In the genomic region with DNA sequence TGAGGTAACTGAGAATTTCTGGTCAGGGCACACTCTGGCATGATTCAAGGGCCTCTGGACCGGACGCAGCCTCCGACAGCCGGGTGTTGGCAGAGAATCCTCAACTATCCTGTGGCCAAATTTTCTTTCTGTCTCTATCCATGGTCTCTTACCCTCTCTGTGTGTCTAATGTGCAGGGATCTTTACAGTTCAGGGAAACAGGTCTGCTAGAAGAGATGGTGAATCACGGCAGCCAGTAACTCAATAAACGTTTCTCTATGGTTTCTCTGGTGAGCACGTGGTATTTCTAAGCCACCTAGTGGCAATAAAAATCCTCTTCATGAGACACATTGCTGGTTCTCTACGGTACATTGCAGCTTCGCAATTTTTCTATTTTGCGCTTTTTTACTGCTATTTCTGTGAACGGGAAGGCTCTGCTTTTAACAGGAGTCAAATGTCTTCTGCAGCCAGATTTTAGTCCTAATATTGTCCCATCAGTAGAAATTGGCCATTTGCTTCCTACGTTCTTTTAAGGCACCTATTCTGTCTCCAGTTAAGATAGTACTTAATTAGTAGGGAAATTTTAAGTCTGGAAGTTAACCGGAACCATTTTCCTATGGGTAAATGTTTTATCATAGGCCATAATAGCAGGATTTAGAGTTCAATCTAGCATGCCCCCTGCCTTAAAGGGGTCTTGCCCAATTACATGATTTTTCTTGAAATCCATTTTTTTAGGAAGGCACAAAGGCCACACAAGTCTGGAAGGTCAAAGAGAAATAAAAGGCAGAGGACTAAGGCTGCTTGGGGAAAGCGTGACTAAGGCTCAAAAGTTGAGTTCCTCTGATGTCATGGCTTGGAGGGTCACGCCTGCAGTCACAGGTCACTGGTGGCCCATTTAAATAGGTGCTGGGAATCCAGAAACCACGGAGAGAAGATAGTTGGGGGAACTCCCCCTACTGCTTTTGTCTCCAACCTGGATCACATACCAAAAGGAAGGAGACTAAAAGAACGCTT, we compare ENCODE assay signal across 8 cellular contexts. TPM values are rescaled to one million over a fixed set of nuclear protein-coding genes. Genes with fewer than 3 reads are reported as not detected.
A peak's percentile ranks its signal among the peaks of the same experiment; 100 is the strongest.
DNase-seq lines count a peak whose midpoint lies in the region; TF ChIP-seq lines count a peak whose summit lies in the region.

No MANE protein-coding gene starts in this region.

- intact Hi-C loops in dorsolateral prefrontal cortex (cut with DNase I) (loop anchor here (5.0 to 10.0 kb wide), 2 partner anchors 66 to 82 kb away; a partner anchor contains a TSS), tibial artery (cut with DNase I; ENCODE audit: low total_unique reads) (no loop called here)

- H3K27ac ChIP-seq in dorsolateral prefrontal cortex (peak overlapping the region in 2 of 59 donors; percentile 29 to 67), mesenchymal stem cell (ENCODE audit: low read length, poor library complexity, severe bottlenecking) (peak overlapping the region; percentile 41), tibial artery (no peak overlapping the region)

- peak overlapping the region in 47 of 59 donors; percentile 3 to 53 (median 31) for H3K4me3 ChIP-seq in dorsolateral prefrontal cortex
- no peak overlapping the region for H3K4me3 ChIP-seq in mesenchymal stem cell (ENCODE audit: insufficient read depth in 1 of 2, low read depth in 1 of 2, low read length in 2 of 2)
- no peak overlapping the region for H3K4me3 ChIP-seq in tibial artery
- H3K4me3 ChIP-seq in MG63, result no peak overlapping the region

- H3K4ac ChIP-seq in mesenchymal stem cell (ENCODE audit: low read depth in 1 of 2, low read length in 2 of 2), result no peak overlapping the region

- no peak overlapping the region for H2BK12ac ChIP-seq in mesenchymal stem cell (ENCODE audit: low read length in 2 of 2)

- no peak overlapping the region for H3K14ac ChIP-seq in mesenchymal stem cell (ENCODE audit: low read length in 2 of 2)

- no peak overlapping the region for H2AFZ ChIP-seq in mesenchymal stem cell (ENCODE audit: low read depth, low read length)

- H3K4me2 ChIP-seq in mesenchymal stem cell (ENCODE audit: low read length, poor library complexity, severe bottlenecking), result no peak overlapping the region

- H3K36me3 ChIP-seq in mesenchymal stem cell (ENCODE audit: control insufficient read depth in 1 of 2, insufficient read depth in 2 of 2, low read depth in 1 of 2, low read length in 2 of 2), result no peaks in the 10 kb centered on the region
- no peaks in the 10 kb centered on the region for H3K36me3 ChIP-seq in tibial artery
- H3K36me3 ChIP-seq in MG63, result no peaks in the 10 kb centered on the region

- no peak overlapping the region for H4K91ac ChIP-seq in mesenchymal stem cell (ENCODE audit: low read length)

- 33% methylated on average over 16 of the region's 17 CpGs for WGBS in mesenchymal stem cell

- no peak overlapping the region for H3K23ac ChIP-seq in mesenchymal stem cell (ENCODE audit: low read length in 2 of 2)

- peak; percentile 56 to 90 (median 76) for TF ChIP-seq CTCF in dorsolateral prefrontal cortex (IDR thresholded peaks at IDR 0.05 in 54 of 56, conservative IDR thresholded peaks at IDR 0.05 in 2 of 56; ENCODE audit: low read depth in 1 of 56, partially characterized antibody in 56 of 56)
- peak; percentile 44 to 67 for TF ChIP-seq CTCF in tibial artery (IDR thresholded peaks at IDR 0.05)

- H3K27me3 ChIP-seq in dorsolateral prefrontal cortex, result no peaks in the 10 kb centered on the region
- peaks cover 0 to 14% of the 10 kb centered on the region in 2 experiments for H3K27me3 ChIP-seq in mesenchymal stem cell (ENCODE audit: control insufficient read depth in 1 of 2, insufficient read depth in 1 of 2, low read length in 2 of 2)
- no peaks in the 10 kb centered on the region for H3K27me3 ChIP-seq in tibial artery
- no peaks in the 10 kb centered on the region for H3K27me3 ChIP-seq in MG63

- peak overlapping the region; percentile 3 for H2AK5ac ChIP-seq in mesenchymal stem cell (ENCODE audit: low read length, severe bottlenecking)

- H2BK15ac ChIP-seq in mesenchymal stem cell (ENCODE audit: low read depth, poor library complexity, severe bottlenecking), result no peak overlapping the region

- H2BK5ac ChIP-seq in mesenchymal stem cell (ENCODE audit: low read depth, low read length, poor library complexity, severe bottlenecking), result no peak overlapping the region

- no peak overlapping the region for H4K8ac ChIP-seq in mesenchymal stem cell (ENCODE audit: low read length)

- H3K4me1 ChIP-seq in mesenchymal stem cell (ENCODE audit: control insufficient read depth, insufficient read depth, low read depth, low read length) (peaks cover 5% of the 10 kb centered on the region), tibial artery (no peaks in the 10 kb centered on the region)

- H3K9me3 ChIP-seq in mesenchymal stem cell (ENCODE audit: control insufficient read depth, low read length) (no peaks in the 10 kb centered on the region), tibial artery (no peaks in the 10 kb centered on the region), MG63 (no peaks in the 10 kb centered on the region; the same call in 1 of the 2 replicates)

- no peak overlapping the region for H3K18ac ChIP-seq in mesenchymal stem cell (ENCODE audit: low read depth in 1 of 2, low read length in 2 of 2)

- no peaks in the 10 kb centered on the region for H3K79me1 ChIP-seq in mesenchymal stem cell (replicated peaks; ENCODE audit: low read length, poor library complexity, severe bottlenecking)

- no peak overlapping the region for H2BK120ac ChIP-seq in mesenchymal stem cell (ENCODE audit: low read depth, low read length)

- peak overlapping the region; percentile 5 for H3K9ac ChIP-seq in mesenchymal stem cell (ENCODE audit: low read length)

- DNase-seq in NCI-H510A treated with DMSO at 0.1 percent for 48 hours (lab: John Stamatoyannopoulos, UW) (peak; percentile 78), NCI-H510A (lab: John Stamatoyannopoulos, UW) (no peak), HT-29 (ENCODE audit: low spot score) (peak; percentile 84), T follicular helper cell (ENCODE audit: low read depth) (peak; percentile 26), dorsolateral prefrontal cortex (peak in 2 of 10 donors; percentile 11 to 49), mesenchymal stem cell (peak; percentile 82), tibial artery (no peak), MG63 (no peak)

RNA-seq across cellular contexts. Expression of a gene that starts 31.5 kb away (rescaled TPM):
- total RNA-seq in HT-29 (2014; rRNA removed; shearing (Covaris generic)), result 35.2 and 42.5 TPM in 2 replicates
- total RNA-seq in dorsolateral prefrontal cortex, result 10 to 100 TPM; 10.1 to 29.5 (median 18.0) TPM
- 326 TPM for polyA plus RNA-seq in mesenchymal stem cell (2013, experiment 1 of 2)
- 319 TPM for polyA plus RNA-seq in mesenchymal stem cell (2013, experiment 2 of 2)
- total RNA-seq in MG63 (2014; rRNA removed; shearing (Covaris generic); ENCODE audit: low replicate concordance), result 0.36 and 0.64 TPM in 2 replicates

RNA-seq across cellular contexts. Expression of a gene that starts 35.3 kb away (rescaled TPM):
- 0.05 and 0.36 TPM in 2 replicates for total RNA-seq in HT-29 (2014; rRNA removed; shearing (Covaris generic))
- total RNA-seq in dorsolateral prefrontal cortex, result 1 to 10 TPM in 9 of 120 experiments, under 1 TPM in 99, not detected in 12; 0.17 to 1.3 (median 0.45) TPM
- polyA plus RNA-seq in mesenchymal stem cell (2013, experiment 1 of 2), result not detected
- polyA plus RNA-seq in mesenchymal stem cell (2013, experiment 2 of 2), result not detected
- not detected in 2 replicates for total RNA-seq in MG63 (2014; rRNA removed; shearing (Covaris generic); ENCODE audit: low replicate concordance)

RNA-seq across cellular contexts. Expression of a gene that starts 47.5 kb away (rescaled TPM):
- 0.10 and 0.23 TPM in 2 replicates for total RNA-seq in HT-29 (2014; rRNA removed; shearing (Covaris generic))
- 1 to 10 TPM in 105 of 120 experiments, under 1 TPM in 15; 0.46 to 6.2 (median 2.1) TPM for total RNA-seq in dorsolateral prefrontal cortex
- 0.01 TPM for polyA plus RNA-seq in mesenchymal stem cell (2013, experiment 1 of 2)
- polyA plus RNA-seq in mesenchymal stem cell (2013, experiment 2 of 2), result not detected
- total RNA-seq in MG63 (2014; rRNA removed; shearing (Covaris generic); ENCODE audit: low replicate concordance), result not detected in 2 replicates

Comparison
In these comparisons a context has a peak if more than half of its experiments do, and no peak if none do; other contexts are left out.
1. DNase-seq: peak in NCI-H510A treated with DMSO at 0.1 percent for 48 hours (single experiment), HT-29 (single experiment), T follicular helper cell (single experiment) and mesenchymal stem cell (single experiment); none in NCI-H510A (single experiment), tibial artery (0 of 2) and MG63 (single experiment).
2. H3K4me3 ChIP-seq: peak in dorsolateral prefrontal cortex (47 of 59); none in mesenchymal stem cell (0 of 2), tibial artery (0 of 2) and MG63 (single experiment).